ENCODE assay signal across 1 cellular context in the genomic region with DNA sequence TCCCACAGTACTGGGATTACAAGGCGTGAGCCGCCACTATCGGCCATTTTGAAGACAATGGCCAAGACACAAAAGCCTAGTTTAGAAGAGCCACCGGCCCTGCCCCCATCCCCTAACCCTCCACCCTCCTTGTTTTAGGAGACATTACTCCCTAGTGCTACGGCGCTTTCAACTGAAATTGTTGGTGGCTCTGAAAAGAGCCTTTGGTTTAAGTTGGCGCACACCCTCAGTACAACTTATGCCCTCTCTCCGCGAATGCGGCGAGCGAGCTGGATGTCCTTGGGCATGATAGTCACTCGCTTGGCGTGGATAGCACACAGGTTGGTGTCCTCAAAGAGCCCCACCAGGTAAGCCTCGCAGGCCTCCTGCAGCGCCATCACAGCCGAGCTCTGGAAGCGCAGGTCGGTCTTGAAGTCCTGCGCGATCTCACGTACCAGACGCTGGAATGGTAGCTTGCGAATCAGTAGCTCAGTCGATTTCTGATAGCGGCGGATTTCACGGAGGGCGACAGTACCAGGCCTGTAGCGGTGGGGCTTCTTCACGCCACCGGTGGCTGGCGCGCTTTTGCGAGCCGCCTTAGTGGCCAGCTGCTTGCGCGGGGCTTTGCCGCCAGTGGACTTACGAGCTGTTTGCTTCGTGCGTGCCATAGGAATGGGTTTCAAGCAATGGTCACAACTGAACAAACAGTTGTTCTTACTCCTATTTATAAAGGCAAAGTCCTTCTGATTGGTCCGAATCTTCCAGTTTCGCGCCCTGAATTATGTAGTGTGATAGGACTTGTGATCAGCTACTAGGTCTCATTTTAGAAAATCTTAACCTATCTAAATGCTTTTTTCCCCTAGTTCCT.
A peak's percentile ranks its signal among the peaks of the same experiment; 100 is the strongest.
TF ChIP-seq lines count a peak whose summit lies in the region.

No MANE protein-coding gene starts in this region.

TF ChIP-seq in HepG2, 621 proteins besides CTCF, POLR2A, EP300 and RAD21 (continued from another document and continues in another):
- TF ChIP-seq, protein P1, sequence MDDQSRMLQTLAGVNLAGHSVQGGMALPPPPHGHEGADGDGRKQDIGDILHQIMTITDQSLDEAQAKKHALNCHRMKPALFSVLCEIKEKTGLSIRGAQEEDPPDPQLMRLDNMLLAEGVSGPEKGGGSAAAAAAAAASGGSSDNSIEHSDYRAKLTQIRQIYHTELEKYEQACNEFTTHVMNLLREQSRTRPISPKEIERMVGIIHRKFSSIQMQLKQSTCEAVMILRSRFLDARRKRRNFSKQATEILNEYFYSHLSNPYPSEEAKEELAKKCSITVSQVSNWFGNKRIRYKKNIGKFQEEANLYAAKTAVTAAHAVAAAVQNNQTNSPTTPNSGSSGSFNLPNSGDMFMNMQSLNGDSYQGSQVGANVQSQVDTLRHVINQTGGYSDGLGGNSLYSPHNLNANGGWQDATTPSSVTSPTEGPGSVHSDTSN (CRISPR knock-in tag; IDR thresholded peaks at IDR 0.05; ENCODE audit: borderline replicate concordance) = no peak
- TF ChIP-seq CREM (IDR thresholded peaks at IDR 0.05) (0 out of 2 replicates have a peak, but pooled peaks have one; percentile 13), CREM (CRISPR knock-in tag; IDR thresholded peaks at IDR 0.05) (no peak), ZNF17 (CRISPR knock-in tag; IDR thresholded peaks at IDR 0.05) (no peak), NFATC3 (CRISPR knock-in tag; IDR thresholded peaks at IDR 0.05) (no peak), HDAC2 (CRISPR knock-in tag; IDR thresholded peaks at IDR 0.05) (no peak), ZNF746 (CRISPR knock-in tag; IDR thresholded peaks at IDR 0.05) (no peak), NFKBIZ (CRISPR knock-in tag; IDR thresholded peaks at IDR 0.05) (no peak), HOXA9 (CRISPR knock-in tag; IDR thresholded peaks at IDR 0.05; ENCODE audit: borderline replicate concordance) (no peak), TMF1 (CRISPR knock-in tag; IDR thresholded peaks at IDR 0.05; ENCODE audit: low read depth) (peak; percentile 29; the same call in 1 of the 2 replicates), MTA3 (CRISPR knock-in tag; IDR thresholded peaks at IDR 0.05) (no peak), FOXK1 (CRISPR knock-in tag; IDR thresholded peaks at IDR 0.05; ENCODE audit: borderline replicate concordance, low read depth) (no peak), ZNF766 (CRISPR knock-in tag; IDR thresholded peaks at IDR 0.05; ENCODE audit: borderline replicate concordance) (peak; percentile 72; the same call in 1 of the 2 replicates), SMAD3 (CRISPR knock-in tag; IDR thresholded peaks at IDR 0.05) (no peak), SMC3 (IDR thresholded peaks at IDR 0.05; ENCODE audit: low read length) (no peak; the same call in 1 of the 2 replicates), ZNF432 (CRISPR knock-in tag; IDR thresholded peaks at IDR 0.05; ENCODE audit: borderline replicate concordance) (no peak), KMT2B (CRISPR knock-in tag; IDR thresholded peaks at IDR 0.05) (no peak), XBP1 (CRISPR knock-in tag; IDR thresholded peaks at IDR 0.05) (0 out of 2 replicates have a peak, but pooled peaks have one; percentile 13), CCDC6 (CRISPR knock-in tag; IDR thresholded peaks at IDR 0.05) (no peak), ZNF775 (CRISPR knock-in tag; IDR thresholded peaks at IDR 0.05; ENCODE audit: borderline replicate concordance) (no peak), HOXD1 (CRISPR knock-in tag; IDR thresholded peaks at IDR 0.05) (no peak), KLF6 (CRISPR knock-in tag; IDR thresholded peaks at IDR 0.05) (no peak), PCBP1 (IDR thresholded peaks at IDR 0.05; ENCODE audit: borderline replicate concordance, low read depth, low read length) (no peak), SIX1 (CRISPR knock-in tag; IDR thresholded peaks at IDR 0.05; ENCODE audit: borderline replicate concordance) (no peak), ZNF124 (CRISPR knock-in tag; IDR thresholded peaks at IDR 0.05) (0 out of 2 replicates have a peak, but pooled peaks have one; percentile 41), SNRNP70 (IDR thresholded peaks at IDR 0.05; ENCODE audit: low read depth, low read length) (no peak), FOXM1 (CRISPR knock-in tag; IDR thresholded peaks at IDR 0.05) (no peak), ZNF703 (CRISPR knock-in tag; IDR thresholded peaks at IDR 0.05; ENCODE audit: borderline replicate concordance) (no peak), ZSCAN25 (CRISPR knock-in tag; IDR thresholded peaks at IDR 0.05) (0 out of 2 replicates have a peak, but pooled peaks have one; percentile 19), SETDB1 (CRISPR knock-in tag; IDR thresholded peaks at IDR 0.05; ENCODE audit: borderline replicate concordance) (no peak), ZNF788 (CRISPR knock-in tag; IDR thresholded peaks at IDR 0.05; ENCODE audit: borderline replicate concordance) (peak; percentile 78), ZNF235 (CRISPR knock-in tag; IDR thresholded peaks at IDR 0.05; ENCODE audit: borderline replicate concordance) (no peak), JDP2 (CRISPR knock-in tag; IDR thresholded peaks at IDR 0.05; ENCODE audit: borderline replicate concordance) (no peak), ZNF558 (CRISPR knock-in tag; IDR thresholded peaks at IDR 0.05; ENCODE audit: borderline replicate concordance) (no peak), ARHGAP35 (CRISPR knock-in tag; IDR thresholded peaks at IDR 0.05; ENCODE audit: borderline replicate concordance) (0 out of 2 replicates have a peak, but pooled peaks have one; percentile 45), SMAD9 (CRISPR knock-in tag; IDR thresholded peaks at IDR 0.05) (0 out of 2 replicates have a peak, but pooled peaks have one; percentile 61), HNRNPLL (IDR thresholded peaks at IDR 0.05; ENCODE audit: low read depth, low read length, poor library complexity, severe bottlenecking) (peak; percentile 92), NBN (conservative IDR thresholded peaks at IDR 0.05) (no peak), TEAD3 (CRISPR knock-in tag; optimal IDR thresholded peaks at IDR 0.05; ENCODE audit: borderline replicate concordance) (peak; percentile 73), SYNCRIP (IDR thresholded peaks at IDR 0.05; ENCODE audit: insufficient read depth, low read depth, low read length) (no peak), PAF1 (CRISPR knock-in tag; IDR thresholded peaks at IDR 0.05) (no peak), ZBTB3 (CRISPR knock-in tag; IDR thresholded peaks at IDR 0.05; ENCODE audit: borderline replicate concordance, low read depth) (no peak), ZNF251 (CRISPR knock-in tag; IDR thresholded peaks at IDR 0.05) (0 out of 2 replicates have a peak, but pooled peaks have one; percentile 49), CENPT (CRISPR knock-in tag; IDR thresholded peaks at IDR 0.05; ENCODE audit: low read depth) (no peak), ZNF619 (CRISPR knock-in tag; IDR thresholded peaks at IDR 0.05) (no peak), ZNF260 (CRISPR knock-in tag; IDR thresholded peaks at IDR 0.05; ENCODE audit: borderline replicate concordance, low read depth) (no peak)
- TF ChIP-seq, protein P2, sequence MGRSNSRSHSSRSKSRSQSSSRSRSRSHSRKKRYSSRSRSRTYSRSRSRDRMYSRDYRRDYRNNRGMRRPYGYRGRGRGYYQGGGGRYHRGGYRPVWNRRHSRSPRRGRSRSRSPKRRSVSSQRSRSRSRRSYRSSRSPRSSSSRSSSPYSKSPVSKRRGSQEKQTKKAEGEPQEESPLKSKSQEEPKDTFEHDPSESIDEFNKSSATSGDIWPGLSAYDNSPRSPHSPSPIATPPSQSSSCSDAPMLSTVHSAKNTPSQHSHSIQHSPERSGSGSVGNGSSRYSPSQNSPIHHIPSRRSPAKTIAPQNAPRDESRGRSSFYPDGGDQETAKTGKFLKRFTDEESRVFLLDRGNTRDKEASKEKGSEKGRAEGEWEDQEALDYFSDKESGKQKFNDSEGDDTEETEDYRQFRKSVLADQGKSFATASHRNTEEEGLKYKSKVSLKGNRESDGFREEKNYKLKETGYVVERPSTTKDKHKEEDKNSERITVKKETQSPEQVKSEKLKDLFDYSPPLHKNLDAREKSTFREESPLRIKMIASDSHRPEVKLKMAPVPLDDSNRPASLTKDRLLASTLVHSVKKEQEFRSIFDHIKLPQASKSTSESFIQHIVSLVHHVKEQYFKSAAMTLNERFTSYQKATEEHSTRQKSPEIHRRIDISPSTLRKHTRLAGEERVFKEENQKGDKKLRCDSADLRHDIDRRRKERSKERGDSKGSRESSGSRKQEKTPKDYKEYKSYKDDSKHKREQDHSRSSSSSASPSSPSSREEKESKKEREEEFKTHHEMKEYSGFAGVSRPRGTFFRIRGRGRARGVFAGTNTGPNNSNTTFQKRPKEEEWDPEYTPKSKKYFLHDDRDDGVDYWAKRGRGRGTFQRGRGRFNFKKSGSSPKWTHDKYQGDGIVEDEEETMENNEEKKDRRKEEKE (IDR thresholded peaks at IDR 0.05) = no peak
- TF ChIP-seq, protein P3, sequence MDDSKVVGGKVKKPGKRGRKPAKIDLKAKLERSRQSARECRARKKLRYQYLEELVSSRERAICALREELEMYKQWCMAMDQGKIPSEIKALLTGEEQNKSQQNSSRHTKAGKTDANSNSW (CRISPR knock-in tag; IDR thresholded peaks at IDR 0.05; ENCODE audit: borderline replicate concordance) = peak; percentile 23; the same call in 1 of the 2 replicates
- TF ChIP-seq, protein P4, sequence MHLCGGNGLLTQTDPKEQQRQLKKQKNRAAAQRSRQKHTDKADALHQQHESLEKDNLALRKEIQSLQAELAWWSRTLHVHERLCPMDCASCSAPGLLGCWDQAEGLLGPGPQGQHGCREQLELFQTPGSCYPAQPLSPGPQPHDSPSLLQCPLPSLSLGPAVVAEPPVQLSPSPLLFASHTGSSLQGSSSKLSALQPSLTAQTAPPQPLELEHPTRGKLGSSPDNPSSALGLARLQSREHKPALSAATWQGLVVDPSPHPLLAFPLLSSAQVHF (CRISPR knock-in tag; IDR thresholded peaks at IDR 0.05) = no peak
- TF ChIP-seq, protein P5, sequence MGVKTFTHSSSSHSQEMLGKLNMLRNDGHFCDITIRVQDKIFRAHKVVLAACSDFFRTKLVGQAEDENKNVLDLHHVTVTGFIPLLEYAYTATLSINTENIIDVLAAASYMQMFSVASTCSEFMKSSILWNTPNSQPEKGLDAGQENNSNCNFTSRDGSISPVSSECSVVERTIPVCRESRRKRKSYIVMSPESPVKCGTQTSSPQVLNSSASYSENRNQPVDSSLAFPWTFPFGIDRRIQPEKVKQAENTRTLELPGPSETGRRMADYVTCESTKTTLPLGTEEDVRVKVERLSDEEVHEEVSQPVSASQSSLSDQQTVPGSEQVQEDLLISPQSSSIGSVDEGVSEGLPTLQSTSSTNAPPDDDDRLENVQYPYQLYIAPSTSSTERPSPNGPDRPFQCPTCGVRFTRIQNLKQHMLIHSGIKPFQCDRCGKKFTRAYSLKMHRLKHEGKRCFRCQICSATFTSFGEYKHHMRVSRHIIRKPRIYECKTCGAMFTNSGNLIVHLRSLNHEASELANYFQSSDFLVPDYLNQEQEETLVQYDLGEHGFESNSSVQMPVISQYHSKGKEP (CRISPR knock-in tag; IDR thresholded peaks at IDR 0.05) = no peak
- TF ChIP-seq, protein P6, sequence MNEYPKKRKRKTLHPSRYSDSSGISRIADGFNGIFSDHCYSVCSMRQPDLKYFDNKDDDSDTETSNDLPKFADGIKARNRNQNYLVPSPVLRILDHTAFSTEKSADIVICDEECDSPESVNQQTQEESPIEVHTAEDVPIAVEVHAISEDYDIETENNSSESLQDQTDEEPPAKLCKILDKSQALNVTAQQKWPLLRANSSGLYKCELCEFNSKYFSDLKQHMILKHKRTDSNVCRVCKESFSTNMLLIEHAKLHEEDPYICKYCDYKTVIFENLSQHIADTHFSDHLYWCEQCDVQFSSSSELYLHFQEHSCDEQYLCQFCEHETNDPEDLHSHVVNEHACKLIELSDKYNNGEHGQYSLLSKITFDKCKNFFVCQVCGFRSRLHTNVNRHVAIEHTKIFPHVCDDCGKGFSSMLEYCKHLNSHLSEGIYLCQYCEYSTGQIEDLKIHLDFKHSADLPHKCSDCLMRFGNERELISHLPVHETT (CRISPR knock-in tag; conservative IDR thresholded peaks at IDR 0.05) = no peak
- TF ChIP-seq, protein P7, sequence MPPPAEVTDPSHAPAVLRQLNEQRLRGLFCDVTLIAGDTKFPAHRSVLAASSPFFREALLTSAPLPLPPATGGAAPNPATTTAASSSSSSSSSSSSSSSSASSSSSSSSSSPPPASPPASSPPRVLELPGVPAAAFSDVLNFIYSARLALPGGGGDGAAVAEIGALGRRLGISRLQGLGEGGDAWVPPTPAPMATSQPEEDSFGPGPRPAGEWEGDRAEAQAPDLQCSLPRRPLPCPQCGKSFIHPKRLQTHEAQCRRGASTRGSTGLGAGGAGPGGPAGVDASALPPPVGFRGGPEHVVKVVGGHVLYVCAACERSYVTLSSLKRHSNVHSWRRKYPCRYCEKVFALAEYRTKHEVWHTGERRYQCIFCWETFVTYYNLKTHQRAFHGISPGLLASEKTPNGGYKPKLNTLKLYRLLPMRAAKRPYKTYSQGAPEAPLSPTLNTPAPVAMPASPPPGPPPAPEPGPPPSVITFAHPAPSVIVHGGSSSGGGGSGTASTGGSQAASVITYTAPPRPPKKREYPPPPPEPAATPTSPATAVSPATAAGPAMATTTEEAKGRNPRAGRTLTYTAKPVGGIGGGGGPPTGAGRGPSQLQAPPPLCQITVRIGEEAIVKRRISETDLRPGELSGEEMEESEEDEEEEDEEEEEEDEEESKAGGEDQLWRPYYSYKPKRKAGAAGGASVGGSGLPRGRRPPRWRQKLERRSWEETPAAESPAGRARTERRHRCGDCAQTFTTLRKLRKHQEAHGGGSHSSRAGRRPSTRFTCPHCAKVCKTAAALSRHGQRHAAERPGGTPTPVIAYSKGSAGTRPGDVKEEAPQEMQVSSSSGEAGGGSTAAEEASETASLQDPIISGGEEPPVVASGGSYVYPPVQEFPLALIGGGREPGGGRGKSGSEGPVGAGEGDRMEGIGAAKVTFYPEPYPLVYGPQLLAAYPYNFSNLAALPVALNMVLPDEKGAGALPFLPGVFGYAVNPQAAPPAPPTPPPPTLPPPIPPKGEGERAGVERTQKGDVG (CRISPR knock-in tag; IDR thresholded peaks at IDR 0.05; ENCODE audit: borderline replicate concordance) = no peak
- TF ChIP-seq, protein P8, sequence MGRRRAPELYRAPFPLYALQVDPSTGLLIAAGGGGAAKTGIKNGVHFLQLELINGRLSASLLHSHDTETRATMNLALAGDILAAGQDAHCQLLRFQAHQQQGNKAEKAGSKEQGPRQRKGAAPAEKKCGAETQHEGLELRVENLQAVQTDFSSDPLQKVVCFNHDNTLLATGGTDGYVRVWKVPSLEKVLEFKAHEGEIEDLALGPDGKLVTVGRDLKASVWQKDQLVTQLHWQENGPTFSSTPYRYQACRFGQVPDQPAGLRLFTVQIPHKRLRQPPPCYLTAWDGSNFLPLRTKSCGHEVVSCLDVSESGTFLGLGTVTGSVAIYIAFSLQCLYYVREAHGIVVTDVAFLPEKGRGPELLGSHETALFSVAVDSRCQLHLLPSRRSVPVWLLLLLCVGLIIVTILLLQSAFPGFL (CRISPR knock-in tag; IDR thresholded peaks at IDR 0.05) = 0 out of 2 replicates have a peak, but pooled peaks have one; percentile 13
